13 cellular contexts compared by ENCODE assay signal in the genomic region with DNA sequence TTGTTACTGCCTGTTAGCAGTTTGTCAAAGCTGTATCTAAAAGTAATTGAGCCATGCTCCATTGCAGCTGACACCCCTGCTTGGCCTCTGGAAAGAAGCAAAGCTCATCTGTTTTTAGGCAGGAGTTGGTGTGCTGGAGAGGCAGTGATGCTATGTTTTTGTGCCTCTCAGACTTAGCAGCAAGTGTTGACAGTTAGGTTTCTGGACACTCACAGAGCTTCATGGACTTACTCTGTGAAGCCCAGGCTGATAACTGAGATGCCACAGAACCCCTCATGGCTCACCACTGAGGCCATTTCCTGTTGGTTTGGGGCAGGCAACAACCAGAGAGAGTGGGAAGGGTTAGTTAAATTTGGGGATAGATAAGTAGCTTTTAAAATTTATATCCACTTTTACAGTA.
"Had no signal": no experiment of that assay in that cellular context is flagged by ENCODE, and none has a peak within 500 bp of the region (broad histone marks: within the 10 kb centered on the region; RNA-seq: fewer than 3 reads in every experiment).

No MANE protein-coding gene starts in this region.

- H3K4me3 Mint-ChIP-seq: brain, neural crest cell, T-helper 17 cell had no signal

- DNase-seq: activated CD4-positive, CD25-positive, alpha-beta regulatory T cell; activated naive CD4-positive, alpha-beta T cell treated with Interleukin-2 at 50 U/mL for 16 hours; amygdala; ovary; SK-N-SH; stimulated activated CD4-positive, alpha-beta T cell treated with anti-CD3 and anti-CD28 coated beads, Interleukin-15, amount 100 ng/mL, for 24 hours; stimulated activated CD4-positive, alpha-beta T cell treated with anti-CD3 and anti-CD28 coated beads, Interleukin-4, amount 100 ng/mL, for 24 hours; T-helper 17 cell; thyroid gland; uterus had no signal

- H3K27ac Mint-ChIP-seq: T-helper 17 cell had no signal

- ATAC-seq: T-helper 17 cell had no signal

- H3K4me3 ChIP-seq: ovary, thyroid gland, uterus had no signal

- FAIRE-seq: TTC549 had no signal

- H3K9me3 ChIP-seq: ovary, SK-N-SH, thyroid gland, uterus had no signal

- H3K4me1 ChIP-seq: thyroid gland, uterus had no signal

- H3K9me3 Mint-ChIP-seq: brain had no signal

- H3K27ac ChIP-seq: ovary, thyroid gland, uterus had no signal

- H3K4me1 Mint-ChIP-seq: brain, neural crest cell had no signal

- H3K4me2 ChIP-seq: SK-N-SH had no signal

- H3K9ac ChIP-seq: SK-N-SH had no signal

- H3K27me3 Mint-ChIP-seq: brain, T-helper 17 cell had no signal

- H3K27me3 ChIP-seq: ovary, thyroid gland, uterus had no signal

- H3K36me3 ChIP-seq: ovary, uterus had no signal
